ENCODE assay signal across 22 cellular contexts in genomic region chr3:138344754-138345153, GRCh38. TPM values are rescaled to one million over a fixed set of nuclear protein-coding genes. Genes with fewer than 3 reads are reported as not detected.
"Had no signal": no experiment of that assay in that cellular context is flagged by ENCODE, and none has a peak within 500 bp of the region (broad histone marks: within the 10 kb centered on the region; RNA-seq: fewer than 3 reads in every experiment).

No MANE protein-coding gene starts in this region.

- H3K27ac ChIP-seq: KMS-11, PC-9 had no signal

- H3K4me2 ChIP-seq: KMS-11, PC-9 had no signal

- ATAC-seq: activated CD4-positive, CD25-positive, alpha-beta regulatory T cell treated with anti-CD3 and anti-CD28 coated beads, Interleukin-2, amount 50 U/mL, for 24 hours; activated CD8-positive, alpha-beta T cell treated with anti-CD3 and anti-CD28 coated beads for 36 hours had no signal

- H2AFZ ChIP-seq: PC-9 had no signal

- H3K4me3 ChIP-seq: PC-9 had no signal

- H3K9ac ChIP-seq: KMS-11 had no signal

- DNase-seq: activated CD4-positive, alpha-beta T cell treated with anti-CD3 and anti-CD28 coated beads for 4 hours; activated CD8-positive, alpha-beta memory T cell treated with anti-CD3 and anti-CD28 coated beads, Interleukin-2, amount 50 U/mL, for 4 hours; activated CD8-positive, alpha-beta T cell treated with anti-CD3 and anti-CD28 coated beads for 36 hours; activated naive CD4-positive, alpha-beta T cell treated with anti-CD3 and anti-CD28 coated beads, Interleukin-2, amount 50 U/mL, for 16 hours; activated naive CD8-positive, alpha-beta T cell treated with anti-CD3 and anti-CD28 coated beads, Interleukin-2, amount 10 ng/mL, durations not matched to agents 7 days and 5 days; activated T-cell treated with anti-CD3 and anti-CD28 coated beads, Interleukin-2, amount 50 U/mL, for 1 hour; aorta; central memory CD4-positive, alpha-beta T cell; NCI-H1092; NCI-H1417; NCI-H1930; NCI-H2171; NCI-H345; NCI-H510A treated with DMSO at 0.1 percent for 48 hours; NCI-H69; PC-9; SHP77 treated with DMSO at 0.1 percent for 48 hours had no signal

RNA-seq across cellular contexts. Expression of gene NME9, which starts 15.1 kb away (rescaled TPM):
- total RNA-seq: bronchial epithelial cell, MCF 10A, PC-9, SK-MEL-5 had no signal
